ENCODE assay signal across 15 cellular contexts in genomic region chr16:19095699-19096098, GRCh38. TPM values are rescaled to one million over a fixed set of nuclear protein-coding genes. Genes with fewer than 3 reads are reported as not detected.
DNase-seq lines count a peak whose midpoint lies in the region; ATAC-seq and TF ChIP-seq lines count a peak whose summit lies in the region.
"Had no signal": no experiment of that assay in that cellular context is flagged by ENCODE, and none has a peak within 500 bp of the region (broad histone marks: within the 10 kb centered on the region; RNA-seq: fewer than 3 reads in every experiment).

No MANE protein-coding gene starts in this region.

- peaks cover 12% of the 10 kb centered on the region for H3K9me3 Mint-ChIP-seq in activated B cell treated with CpG ODN at 0.5 μM for 24 hours
- peaks cover 21% of the 10 kb centered on the region in 2 donors for H3K9me3 Mint-ChIP-seq in stimulated activated naive B cell treated with anti-CD40 and anti-IgM and Interleukin-4, amounts not matched to agents 10 μg/mL and 1 μg/mL and 100 μg/mL, for 72 hours
- peaks cover 0 to 2% of the 10 kb centered on the region in 2 donors for H3K9me3 Mint-ChIP-seq in effector memory CD8-positive, alpha-beta T cell

- peaks cover 18% of the 10 kb centered on the region for H3K4me1 Mint-ChIP-seq in activated B cell treated with CpG ODN at 0.5 μM for 24 hours
- peaks cover 15 to 19% of the 10 kb centered on the region in 2 donors for H3K4me1 Mint-ChIP-seq in stimulated activated naive B cell treated with anti-CD40 and anti-IgM and Interleukin-4, amounts not matched to agents 10 μg/mL and 1 μg/mL and 100 μg/mL, for 72 hours
- peaks cover 3% of the 10 kb centered on the region in 2 donors for H3K4me1 Mint-ChIP-seq in effector memory CD8-positive, alpha-beta T cell (ENCODE audit: low read depth in 2 of 2)

- H3K4me3 Mint-ChIP-seq in activated B cell treated with CpG ODN at 0.5 μM for 24 hours, result no peak overlapping the region
- peak overlapping the region in 1 of 2 donors; percentile 16 for H3K4me3 Mint-ChIP-seq in stimulated activated naive B cell treated with anti-CD40 and anti-IgM and Interleukin-4, amounts not matched to agents 10 μg/mL and 1 μg/mL and 100 μg/mL, for 72 hours
- no peak overlapping the region for H3K4me3 Mint-ChIP-seq in effector memory CD8-positive, alpha-beta T cell
- H3K4me3 Mint-ChIP-seq: CD8-positive, alpha-beta T cell; stimulated activated naive CD8-positive, alpha-beta T cell treated with anti-CD3 and anti-CD28 coated beads, Interleukin-15, amount 100 ng/mL, for 72 hours had no signal

- H3K27me3 Mint-ChIP-seq in activated B cell treated with CpG ODN at 0.5 μM for 24 hours, result no peaks in the 10 kb centered on the region
- peaks cover 0 to 18% of the 10 kb centered on the region in 2 donors for H3K27me3 Mint-ChIP-seq in stimulated activated naive B cell treated with anti-CD40 and anti-IgM and Interleukin-4, amounts not matched to agents 10 μg/mL and 1 μg/mL and 100 μg/mL, for 72 hours
- H3K27me3 Mint-ChIP-seq in effector memory CD8-positive, alpha-beta T cell, result peaks cover 0 to 12% of the 10 kb centered on the region in 2 donors

- peak overlapping the region; percentile 16 for H3K27ac Mint-ChIP-seq in activated B cell treated with CpG ODN at 0.5 μM for 24 hours
- peak overlapping the region; percentile 56 for H3K27ac Mint-ChIP-seq in stimulated activated naive B cell treated with anti-CD40 and anti-IgM and Interleukin-4, amounts not matched to agents 10 μg/mL and 1 μg/mL and 100 μg/mL, for 72 hours
- no peak overlapping the region for H3K27ac Mint-ChIP-seq in effector memory CD8-positive, alpha-beta T cell
- H3K27ac Mint-ChIP-seq: CD8-positive, alpha-beta T cell; stimulated activated naive CD8-positive, alpha-beta T cell treated with anti-CD3 and anti-CD28 coated beads, Interleukin-15, amount 100 ng/mL, for 72 hours had no signal

- POLR2A ChIA-PET in activated B cell treated with CpG ODN at 0.5 μM for 24 hours (lab: Charles Lee), result interaction anchor here (0.7 to 1.3 kb wide), 4 partner anchors 22 to 116 kb away, joined by 3 to 6 read pairs (median 3); no protein-coding TSS in a partner anchor

- no peaks in the 10 kb centered on the region for H3K36me3 Mint-ChIP-seq in activated B cell treated with CpG ODN at 0.5 μM for 24 hours (ENCODE audit: low read depth)
- H3K36me3 Mint-ChIP-seq in stimulated activated naive B cell treated with anti-CD40 and anti-IgM and Interleukin-4, amounts not matched to agents 10 μg/mL and 1 μg/mL and 100 μg/mL, for 72 hours, result peaks cover 22 to 31% of the 10 kb centered on the region in 2 donors
- no peaks in the 10 kb centered on the region for H3K36me3 Mint-ChIP-seq in effector memory CD8-positive, alpha-beta T cell (ENCODE audit: insufficient read depth)
- H3K36me3 Mint-ChIP-seq: CD8-positive, alpha-beta T cell had no signal

- no peak for TF ChIP-seq CTCF in activated B cell treated with CpG ODN at 0.5 μM for 24 hours (IDR thresholded peaks at IDR 0.05)

- intact Hi-C loops in activated B cell treated with CpG ODN at 0.5 μM for 24 hours (cut with micrococcal nuclease), result loop anchor here (5.0 kb wide), 1 partner anchor 37 kb away; no protein-coding TSS in a partner anchor

- peak; percentile 52 for DNase-seq in NOMO-1 treated with DMSO at 0.1 percent for 48 hours (lab: John Stamatoyannopoulos, UW; ENCODE audit: unreplicated experiment)
- no peak for DNase-seq in NOMO-1 treated with dmso at 0.1 percent for 144 hours (lab: John Stamatoyannopoulos, UW; ENCODE audit: unreplicated experiment)
- DNase-seq in LoVo (ENCODE audit: low spot score), result peak; percentile 69
- no peak for DNase-seq in activated B cell treated with CpG ODN at 0.5 μM for 24 hours
- DNase-seq in stimulated activated naive B cell treated with anti-CD40 and anti-IgM and Interleukin-4, amounts not matched to agents 10 μg/mL and 1 μg/mL and 100 μg/mL, for 72 hours, result peak; percentile 36
- no peak for DNase-seq in effector memory CD8-positive, alpha-beta T cell
- no peak for DNase-seq in ureter (ENCODE audit: low spot score)
- DNase-seq: activated CD4-positive, alpha-beta T cell treated with anti-CD3 and anti-CD28 coated beads, Interleukin-2, amount 50 U/mL, for 4 hours; CD8-positive, alpha-beta T cell; NCI-H1048; NCI-H2227 treated with DMSO at 0.1 percent for 48 hours; Right ventricle myocardium superior; stimulated activated naive CD8-positive, alpha-beta T cell treated with anti-CD3 and anti-CD28 coated beads, Interleukin-15, amount 100 ng/mL, for 72 hours; T-helper 9 cell had no signal

- ATAC-seq in activated B cell treated with CpG ODN at 0.5 μM for 24 hours (ENCODE audit: low read depth), result peak; percentile 71
- ATAC-seq in stimulated activated naive B cell treated with anti-CD40 and anti-IgM and Interleukin-4, amounts not matched to agents 10 μg/mL and 1 μg/mL and 100 μg/mL, for 72 hours (replicated peaks), result peak; percentile 88 to 91
- ATAC-seq in effector memory CD8-positive, alpha-beta T cell (replicated peaks), result no peak
- ATAC-seq in HG02763 (IDR thresholded peaks at IDR 0.05; ENCODE audit: unreplicated experiment), result no peak
- ATAC-seq: CD8-positive, alpha-beta T cell had no signal

- CTCF ChIA-PET in activated B cell treated with CpG ODN at 0.5 μM for 24 hours (lab: Charles Lee), result no interaction called here

RNA-seq across cellular contexts. Expression of gene ITPRIPL2, which starts 18.1 kb away (rescaled TPM):
- 7.4 and 8.3 TPM in 2 replicates for total RNA-seq in activated B cell treated with CpG ODN at 0.5 μM for 24 hours
- 61.3 TPM for total RNA-seq in ureter

RNA-seq across cellular contexts. Expression of gene COQ7, which starts 28.3 kb away (rescaled TPM):
- total RNA-seq in activated B cell treated with CpG ODN at 0.5 μM for 24 hours (13.6 and 17.5 TPM in 2 replicates), ureter (29.7 TPM)

Comparison
In these comparisons a context has a peak if more than half of its experiments do, and no peak if none do; other contexts are left out.
1. DNase-seq: peak in NOMO-1 treated with DMSO at 0.1 percent for 48 hours (single experiment), LoVo (single experiment) and stimulated activated naive B cell treated with anti-CD40 and anti-IgM and Interleukin-4, amounts not matched to agents 10 μg/mL and 1 μg/mL and 100 μg/mL, for 72 hours (single experiment); none in NOMO-1 treated with dmso at 0.1 percent for 144 hours (single experiment), activated B cell treated with CpG ODN at 0.5 μM for 24 hours (single experiment), effector memory CD8-positive, alpha-beta T cell (0 of 3) and ureter (single experiment).
2. ATAC-seq: peak in activated B cell treated with CpG ODN at 0.5 μM for 24 hours (single experiment) and stimulated activated naive B cell treated with anti-CD40 and anti-IgM and Interleukin-4, amounts not matched to agents 10 μg/mL and 1 μg/mL and 100 μg/mL, for 72 hours (2 of 2); none in effector memory CD8-positive, alpha-beta T cell (single experiment) and HG02763 (single experiment).
3. H3K27ac Mint-ChIP-seq: peak in activated B cell treated with CpG ODN at 0.5 μM for 24 hours (single experiment) and stimulated activated naive B cell treated with anti-CD40 and anti-IgM and Interleukin-4, amounts not matched to agents 10 μg/mL and 1 μg/mL and 100 μg/mL, for 72 hours (single experiment); none in effector memory CD8-positive, alpha-beta T cell (0 of 2).